ENCODE assay signal across 15 cellular contexts in the genomic region with DNA sequence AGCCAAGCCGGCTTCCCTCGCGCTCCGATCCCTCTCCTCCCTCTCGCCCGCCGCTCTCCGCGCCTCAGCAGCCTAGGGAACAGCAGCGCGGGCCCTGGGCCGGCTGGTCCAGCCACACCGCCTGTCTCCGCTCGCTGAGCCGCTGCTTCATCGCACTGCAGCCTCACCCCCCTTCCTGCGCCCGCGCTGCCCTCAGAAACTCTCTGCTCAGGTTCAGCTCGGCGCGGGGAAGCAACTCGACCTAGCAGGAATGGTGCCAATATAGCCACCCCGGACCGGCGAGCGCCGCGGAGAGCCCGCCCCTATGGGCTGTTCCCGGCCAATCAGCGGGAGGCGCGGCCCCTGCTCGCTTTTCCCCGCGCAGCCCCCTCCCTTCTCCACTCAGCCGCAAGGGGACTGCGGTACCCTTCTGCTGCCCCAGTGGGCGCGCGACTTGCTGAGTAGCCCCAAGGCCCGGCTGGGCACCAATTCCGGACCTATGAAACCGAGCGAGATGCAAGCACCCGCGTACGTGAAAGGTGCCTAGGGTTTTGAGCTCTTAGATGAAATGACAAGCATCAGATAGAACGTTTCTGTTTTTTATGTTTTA. TPM values are rescaled to one million over a fixed set of nuclear protein-coding genes. Genes with fewer than 3 reads are reported as not detected.
DNase-seq lines count a peak whose midpoint lies in the region; ATAC-seq, FAIRE-seq and TF ChIP-seq lines count a peak whose summit lies in the region.
"Had no signal": no experiment of that assay in that cellular context is flagged by ENCODE, and none has a peak within 500 bp of the region (broad histone marks: within the 10 kb centered on the region; RNA-seq: fewer than 3 reads in every experiment).

A gene with protein sequence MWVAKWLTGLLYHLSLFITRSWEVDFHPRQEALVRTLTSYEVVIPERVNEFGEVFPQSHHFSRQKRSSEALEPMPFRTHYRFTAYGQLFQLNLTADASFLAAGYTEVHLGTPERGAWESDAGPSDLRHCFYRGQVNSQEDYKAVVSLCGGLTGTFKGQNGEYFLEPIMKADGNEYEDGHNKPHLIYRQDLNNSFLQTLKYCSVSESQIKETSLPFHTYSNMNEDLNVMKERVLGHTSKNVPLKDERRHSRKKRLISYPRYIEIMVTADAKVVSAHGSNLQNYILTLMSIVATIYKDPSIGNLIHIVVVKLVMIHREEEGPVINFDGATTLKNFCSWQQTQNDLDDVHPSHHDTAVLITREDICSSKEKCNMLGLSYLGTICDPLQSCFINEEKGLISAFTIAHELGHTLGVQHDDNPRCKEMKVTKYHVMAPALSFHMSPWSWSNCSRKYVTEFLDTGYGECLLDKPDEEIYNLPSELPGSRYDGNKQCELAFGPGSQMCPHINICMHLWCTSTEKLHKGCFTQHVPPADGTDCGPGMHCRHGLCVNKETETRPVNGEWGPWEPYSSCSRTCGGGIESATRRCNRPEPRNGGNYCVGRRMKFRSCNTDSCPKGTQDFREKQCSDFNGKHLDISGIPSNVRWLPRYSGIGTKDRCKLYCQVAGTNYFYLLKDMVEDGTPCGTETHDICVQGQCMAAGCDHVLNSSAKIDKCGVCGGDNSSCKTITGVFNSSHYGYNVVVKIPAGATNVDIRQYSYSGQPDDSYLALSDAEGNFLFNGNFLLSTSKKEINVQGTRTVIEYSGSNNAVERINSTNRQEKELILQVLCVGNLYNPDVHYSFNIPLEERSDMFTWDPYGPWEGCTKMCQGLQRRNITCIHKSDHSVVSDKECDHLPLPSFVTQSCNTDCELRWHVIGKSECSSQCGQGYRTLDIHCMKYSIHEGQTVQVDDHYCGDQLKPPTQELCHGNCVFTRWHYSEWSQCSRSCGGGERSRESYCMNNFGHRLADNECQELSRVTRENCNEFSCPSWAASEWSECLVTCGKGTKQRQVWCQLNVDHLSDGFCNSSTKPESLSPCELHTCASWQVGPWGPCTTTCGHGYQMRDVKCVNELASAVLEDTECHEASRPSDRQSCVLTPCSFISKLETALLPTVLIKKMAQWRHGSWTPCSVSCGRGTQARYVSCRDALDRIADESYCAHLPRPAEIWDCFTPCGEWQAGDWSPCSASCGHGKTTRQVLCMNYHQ (N-terminal part only) (minus strand): TSS at position 233 of the 589 bp plus-strand sequence. CDS start 282 bp downstream, outside the sequence.

- H3K4me3 Mint-ChIP-seq in activated naive CD8-positive, alpha-beta T cell treated with anti-CD3 and anti-CD28 coated beads for 36 hours, result peak within 1 kb of the TSS; percentile 52
- H3K4me3 Mint-ChIP-seq in activated naive CD8-positive, alpha-beta T cell treated with anti-CD3 and anti-CD28 coated beads, Interleukin-2, amount 50 U/mL, for 24 hours, result no peak within 1 kb of the TSS
- H3K4me3 Mint-ChIP-seq: activated naive CD4-positive, alpha-beta T cell treated with anti-CD3 and anti-CD28 coated beads, Interleukin-2, amount 50 U/mL, for 24 hours had no signal

- no peak for ATAC-seq in activated naive CD8-positive, alpha-beta T cell treated with anti-CD3 and anti-CD28 coated beads, Interleukin-2, amount 50 U/mL, for 24 hours
- ATAC-seq in K562, result no peak; the same call in 2 of the 3 replicates
- ATAC-seq in upper lobe of right lung, result peak; percentile 17
- no peak for ATAC-seq in HG02973 (IDR thresholded peaks at IDR 0.05; ENCODE audit: unreplicated experiment)
- ATAC-seq in GM21723 (IDR thresholded peaks at IDR 0.05; ENCODE audit: unreplicated experiment), result no peak
- ATAC-seq: A549 had no signal

- H3K4me1 Mint-ChIP-seq in activated naive CD8-positive, alpha-beta T cell treated with anti-CD3 and anti-CD28 coated beads for 36 hours, result no peaks in the 10 kb centered on the region
- H3K4me1 Mint-ChIP-seq in activated naive CD8-positive, alpha-beta T cell treated with anti-CD3 and anti-CD28 coated beads, Interleukin-2, amount 50 U/mL, for 24 hours, result no peaks in the 10 kb centered on the region
- H3K4me1 Mint-ChIP-seq: activated naive CD4-positive, alpha-beta T cell treated with anti-CD3 and anti-CD28 coated beads, Interleukin-2, amount 50 U/mL, for 24 hours had no signal

- H3K36me3 Mint-ChIP-seq in activated naive CD8-positive, alpha-beta T cell treated with anti-CD3 and anti-CD28 coated beads for 36 hours, result peaks cover 2% of the 10 kb centered on the region
- no peaks in the 10 kb centered on the region for H3K36me3 Mint-ChIP-seq in activated naive CD8-positive, alpha-beta T cell treated with anti-CD3 and anti-CD28 coated beads, Interleukin-2, amount 50 U/mL, for 24 hours (ENCODE audit: low read depth)

- H3K9me1 ChIP-seq in K562 (ENCODE audit: control insufficient read depth, insufficient read depth, low read length), result no peaks in the 10 kb centered on the region

- POLR2A ChIA-PET in K562 (lab: Yijun Ruan, JAX), result no interaction called here

- no peak for FAIRE-seq in K562 (lab: Jason Lieb, UNC)
- FAIRE-seq: A549, GM12892, small intestine had no signal

- no peak for TF ChIP-seq CTCF in K562 (IDR thresholded peaks at IDR 0.05 in 2 of 3, conservative IDR thresholded peaks at IDR 0.05 in 1 of 3; ENCODE audit: insufficient read depth in 2 of 3, low read depth in 1 of 3, low read length in 3 of 3)
- TF ChIP-seq CTCF in upper lobe of right lung (IDR thresholded peaks at IDR 0.05), result no peak
- TF ChIP-seq CTCF in ascending aorta (IDR thresholded peaks at IDR 0.05), result no peak

- no peaks in the 10 kb centered on the region for H4K20me1 ChIP-seq in K562 (replicated peaks; ENCODE audit: control insufficient read depth, insufficient read depth, low read length)

- peaks cover 46% of the 10 kb centered on the region for H3K27me3 Mint-ChIP-seq in activated naive CD8-positive, alpha-beta T cell treated with anti-CD3 and anti-CD28 coated beads for 36 hours
- peaks cover 32% of the 10 kb centered on the region for H3K27me3 Mint-ChIP-seq in activated naive CD8-positive, alpha-beta T cell treated with anti-CD3 and anti-CD28 coated beads, Interleukin-2, amount 50 U/mL, for 24 hours

- no peak for TF ChIP-seq EP300 in K562 (IDR thresholded peaks at IDR 0.05; ENCODE audit: low read length)

- peaks cover 8% of the 10 kb centered on the region for H3K9me3 Mint-ChIP-seq in activated naive CD8-positive, alpha-beta T cell treated with anti-CD3 and anti-CD28 coated beads for 36 hours
- H3K9me3 Mint-ChIP-seq in activated naive CD8-positive, alpha-beta T cell treated with anti-CD3 and anti-CD28 coated beads, Interleukin-2, amount 50 U/mL, for 24 hours, result peaks cover 31% of the 10 kb centered on the region

- H3K27ac ChIP-seq in K562 (ENCODE audit: extremely low read depth, low read depth, low read length), result no peak within 1 kb of the TSS
- H3K27ac ChIP-seq in upper lobe of right lung, result no peak within 1 kb of the TSS
- no peak within 1 kb of the TSS for H3K27ac ChIP-seq in ascending aorta
- H3K27ac ChIP-seq: A549, gastroesophageal sphincter had no signal

- CTCF ChIA-PET in K562 (lab: Yijun Ruan, JAX; ENCODE audit: low intra/inter-chr PET ratio), result no interaction called here

- H3K79me2 ChIP-seq in K562 (ENCODE audit: control insufficient read depth, insufficient read depth, low read length), result no peaks in the 10 kb centered on the region

- TF ChIP-seq POLR2A in K562 (conservative IDR thresholded peaks at IDR 0.05), result no peak

- no TSS peak for BruUV-seq in K562 (replicated peaks; lab: Mats Ljungman, UMichigan)

- H3K27me3 ChIP-seq in K562 (ENCODE audit: control insufficient read depth in 2 of 2, insufficient read depth in 2 of 2, low read length in 2 of 2), result peaks cover 0 to 5% of the 10 kb centered on the region in 2 experiments; a peak in 1 of 5 replicates
- peaks cover 31% of the 10 kb centered on the region for H3K27me3 ChIP-seq in upper lobe of right lung
- no peaks in the 10 kb centered on the region for H3K27me3 ChIP-seq in ascending aorta

- WGBS in K562 (ENCODE audit: insufficient coverage, low coverage, missing lambda C conversion rate), result 4% methylated on average over 34 of the region's 51 CpGs

- H3K27ac Mint-ChIP-seq in activated naive CD8-positive, alpha-beta T cell treated with anti-CD3 and anti-CD28 coated beads for 36 hours, result no peak within 1 kb of the TSS
- H3K27ac Mint-ChIP-seq in activated naive CD8-positive, alpha-beta T cell treated with anti-CD3 and anti-CD28 coated beads, Interleukin-2, amount 50 U/mL, for 24 hours, result no peak within 1 kb of the TSS
- H3K27ac Mint-ChIP-seq: activated naive CD4-positive, alpha-beta T cell treated with anti-CD3 and anti-CD28 coated beads, Interleukin-2, amount 50 U/mL, for 24 hours had no signal

- TF ChIP-seq RAD21 in K562 (CRISPR knock-in tag; conservative IDR thresholded peaks at IDR 0.05 in 1 of 2, IDR thresholded peaks at IDR 0.05 in 1 of 2), result no peak

- in situ Hi-C loops in K562 (cut with MboI), result no loop called here

- H2AFZ ChIP-seq in K562 (ENCODE audit: low read depth, low read length), result no peak within 1 kb of the TSS

- H3K4me1 ChIP-seq in K562 (replicated peaks in 1 of 2; ENCODE audit: control insufficient read depth in 2 of 2, insufficient read depth in 2 of 2, low read length in 2 of 2) (peaks cover 0 to 10% of the 10 kb centered on the region in 2 experiments; a peak in 1 of 5 replicates), upper lobe of right lung (no peaks in the 10 kb centered on the region), ascending aorta (no peaks in the 10 kb centered on the region)
- H3K4me1 ChIP-seq: A549 had no signal

- H3K9me3 ChIP-seq in K562 (replicated peaks; ENCODE audit: control insufficient read depth, insufficient read depth, low read depth, low read length) (no peaks in the 10 kb centered on the region), upper lobe of right lung (peaks cover 12% of the 10 kb centered on the region), ascending aorta (no peaks in the 10 kb centered on the region)

- H3K4me3 ChIP-seq in K562 (no peak within 1 kb of the TSS), upper lobe of right lung (no peak within 1 kb of the TSS), ascending aorta (peak within 1 kb of the TSS in 1 of 2 donors; percentile 8)
- H3K4me3 ChIP-seq: A549 had no signal

- no peaks in the 10 kb centered on the region for H3K36me3 ChIP-seq in K562 (ENCODE audit: control insufficient read depth, insufficient read depth, low read length)
- H3K36me3 ChIP-seq in upper lobe of right lung, result no peaks in the 10 kb centered on the region
- no peaks in the 10 kb centered on the region for H3K36me3 ChIP-seq in ascending aorta
- H3K36me3 ChIP-seq: gastroesophageal sphincter had no signal

- no peak for DNase-seq in activated naive CD8-positive, alpha-beta T cell treated with anti-CD3 and anti-CD28 coated beads for 36 hours
- no peak for DNase-seq in activated naive CD8-positive, alpha-beta T cell treated with anti-CD3 and anti-CD28 coated beads, Interleukin-2, amount 50 U/mL, for 24 hours
- peak in 3 of 4 experiments; percentile 22 to 41 (median 26) for DNase-seq in K562 (ENCODE audit: extremely low read depth in 1 of 4, low spot score in 3 of 4)
- DNase-seq in islet precursor cell, result peak; percentile 96
- DNase-seq in upper lobe of right lung, result no peak
- no peak for DNase-seq in ascending aorta (ENCODE audit: low spot score in 2 of 2)
- DNase-seq: NCI-H69, small intestine had no signal

- no peak within 1 kb of the TSS for H3K4me2 ChIP-seq in K562 (ENCODE audit: insufficient read depth, low read length)
- H3K4me2 ChIP-seq: A549 had no signal

- H3K9ac ChIP-seq in K562 (ENCODE audit: insufficient read depth in 1 of 2, low read depth in 2 of 2, low read length in 2 of 2), result no peak within 1 kb of the TSS

- intact Hi-C loops in K562 (cut with micrococcal nuclease) (no loop called here), upper lobe of right lung (cut with DNase I) (no loop called here), ascending aorta (cut with DNase I) (no loop called here)

RNA-seq across cellular contexts. Expression of the gene that starts here (rescaled TPM):
- not detected for total RNA-seq in activated naive CD8-positive, alpha-beta T cell treated with anti-CD3 and anti-CD28 coated beads for 36 hours
- total RNA-seq in K562 (2011; cell fraction: chromatin; rRNA removed; ENCODE audit: low replicate concordance), result 1.3 and 1.9 TPM in 2 replicates
- total RNA-seq in K562 (2011; cell fraction: nucleolus; rRNA removed), result 0.66 and 0.67 TPM in 2 replicates
- total RNA-seq in K562 (2011; cell fraction: nucleoplasm; rRNA removed), result 0.51 and 0.99 TPM in 2 replicates
- total RNA-seq in K562 (2014; rRNA removed) (0.05 TPM in 1 of 2 replicates, not detected in the other), K562 (2014; rRNA removed; fragmentation: Illumina TruSeq; extraction: Trizol) (not detected in 2 replicates), K562 (2015; rRNA removed; fragmentation: Illumina TruSeq; extraction: Trizol) (0.04 and 0.07 TPM in 2 replicates), K562 (2021) (0.09 TPM in 1 of 2 replicates, not detected in the other), upper lobe of right lung (not detected), ascending aorta (not detected)
- polyA plus RNA-seq in K562 (2011; rRNA removed) (0.50 and 0.84 TPM in 2 replicates), K562 (2014; fragmentation: Illumina TruSeq; extraction: Trizol) (0.06 TPM in 2 replicates), K562 (2014; fragmentation: Nextera tagmentation; extraction: Ambion mirVana) (under 1 TPM in 1 of 2 experiments, not detected in 1; 0.01 TPM), K562 (2014; rRNA removed) (0.09 TPM in 1 of 2 replicates, not detected in the other)
- 0.07 and 0.27 TPM in 2 replicates for polyA plus RNA-seq in K562 (2011; cell fraction: cytosol; rRNA removed)
- 1.9 and 2.9 TPM in 2 replicates for polyA plus RNA-seq in K562 (2011; cell fraction: nucleus; rRNA removed)
- polyA plus RNA-seq in K562 (2012), result 0.05 and 0.08 TPM in 2 replicates
- polyA minus RNA-seq in K562 (2011; rRNA and poly(A)+ RNA removed), result 1.1 and 1.7 TPM in 2 replicates
- 0.48 and 0.55 TPM in 2 replicates for polyA minus RNA-seq in K562 (2011; cell fraction: cytosol; rRNA and poly(A)+ RNA removed)
- 1.6 and 3.2 TPM in 2 replicates for polyA minus RNA-seq in K562 (2011; cell fraction: nucleus; rRNA and poly(A)+ RNA removed)
- total RNA-seq: gastroesophageal sphincter, HT-29 had no signal
- polyA plus RNA-seq: A549, small intestine had no signal

Comparison
In these comparisons a context has a peak if more than half of its experiments do, and no peak if none do; other contexts are left out.
1. Peak in ATAC-seq in upper lobe of right lung; RNA of the gene not detected or under 1 TPM.
2. DNase-seq: peak in K562 (3 of 4) and islet precursor cell (single experiment); none in activated naive CD8-positive, alpha-beta T cell treated with anti-CD3 and anti-CD28 coated beads for 36 hours (single experiment), activated naive CD8-positive, alpha-beta T cell treated with anti-CD3 and anti-CD28 coated beads, Interleukin-2, amount 50 U/mL, for 24 hours (single experiment), upper lobe of right lung (single experiment) and ascending aorta (0 of 2).